In the genomic region with DNA sequence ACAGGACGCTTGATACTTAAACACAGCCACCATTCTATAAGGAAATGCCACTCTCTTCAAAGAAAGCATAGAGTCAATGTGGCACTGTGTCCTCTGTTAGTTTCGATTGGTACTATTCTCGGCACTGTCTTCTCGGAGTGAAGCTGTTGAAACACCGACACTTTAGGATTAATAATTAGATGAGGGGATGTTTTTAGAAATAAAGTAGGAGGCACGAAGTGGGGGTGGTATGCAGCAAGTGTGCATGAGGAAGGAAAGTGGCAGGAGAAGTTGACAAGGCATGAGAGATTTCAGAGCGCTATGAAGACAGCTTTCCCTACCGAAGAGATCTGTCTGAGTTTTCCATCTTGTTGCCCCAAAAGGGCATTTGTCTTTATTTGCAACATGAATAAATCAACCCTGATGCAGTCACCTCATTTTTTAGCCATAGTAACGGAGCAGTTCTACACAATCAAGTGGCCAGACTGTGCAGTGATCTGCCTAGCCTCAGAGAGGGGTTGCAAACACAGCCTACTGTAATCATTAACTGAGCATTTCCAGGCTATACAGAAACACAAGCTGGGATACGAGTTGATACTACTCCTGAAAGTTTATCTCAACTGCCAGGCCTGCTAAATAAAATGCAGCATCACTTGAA, we compare ENCODE assay signal across 9 cellular contexts. TPM values are rescaled to one million over a fixed set of nuclear protein-coding genes. Genes with fewer than 3 reads are reported as not detected.
DNase-seq lines count a peak whose midpoint lies in the region; ATAC-seq and TF ChIP-seq lines count a peak whose summit lies in the region.
"Had no signal": no experiment of that assay in that cellular context is flagged by ENCODE, and none has a peak within 500 bp of the region (broad histone marks: within the 10 kb centered on the region; RNA-seq: fewer than 3 reads in every experiment).

No MANE protein-coding gene starts in this region.

- peak; percentile 37 for ATAC-seq in GM21786 (IDR thresholded peaks at IDR 0.05; ENCODE audit: unreplicated experiment)

- peaks cover 0 to 20% (median 10%) of the 10 kb centered on the region in 4 donors for H3K4me1 ChIP-seq in liver (ENCODE audit: control insufficient read depth in 4 of 4, insufficient read depth in 4 of 4, low read length in 3 of 4)
- no peaks in the 10 kb centered on the region for H3K4me1 ChIP-seq in adrenal gland (replicated peaks in 1 of 2)

- H3K9me3 ChIP-seq in liver (ENCODE audit: control insufficient read depth in 4 of 4, low read length in 3 of 4) (no peaks in the 10 kb centered on the region), adrenal gland (replicated peaks in 1 of 3) (no peaks in the 10 kb centered on the region)

- TF ChIP-seq CTCF in AG10803 (conservative IDR thresholded peaks at IDR 0.05; ENCODE audit: low read length) (0 out of 2 replicates have a peak, but pooled peaks have one; percentile 5), liver (IDR thresholded peaks at IDR 0.05; ENCODE audit: low read depth, low read length, missing input control) (no peak), adrenal gland (IDR thresholded peaks at IDR 0.05) (no peak)

- peak overlapping the region; percentile 52 to 91 for H3K9ac ChIP-seq in liver (ENCODE audit: low read depth in 1 of 2, low read length in 2 of 2)

- H3K27me3 ChIP-seq in liver (ENCODE audit: control insufficient read depth in 4 of 4, insufficient read depth in 4 of 4, low read length in 3 of 4) (no peaks in the 10 kb centered on the region), adrenal gland (no peaks in the 10 kb centered on the region)

- H3K27ac Mint-ChIP-seq in activated CD4-positive, alpha-beta memory T cell treated with anti-CD3 and anti-CD28 coated beads, Interleukin-2, amount 10 ng/mL, durations not matched to agents 7 days and 5 days = peak overlapping the region; percentile 99

- H3K27me3 Mint-ChIP-seq in activated CD4-positive, alpha-beta memory T cell treated with anti-CD3 and anti-CD28 coated beads, Interleukin-2, amount 10 ng/mL, durations not matched to agents 7 days and 5 days = no peaks in the 10 kb centered on the region

- intact Hi-C loops in adrenal gland (cut with DNase I) = no loop called here

- H3K36me3 ChIP-seq in liver (ENCODE audit: control insufficient read depth in 4 of 4, insufficient read depth in 3 of 4, low read depth in 1 of 4, low read length in 3 of 4) = peaks cover 0 to 2% (median 0%) of the 10 kb centered on the region in 4 donors
- H3K36me3 ChIP-seq in adrenal gland (replicated peaks in 1 of 2) = no peaks in the 10 kb centered on the region

- no peak for TF ChIP-seq RAD21 in liver (IDR thresholded peaks at IDR 0.05)

- H3K9me3 Mint-ChIP-seq in activated CD4-positive, alpha-beta memory T cell treated with anti-CD3 and anti-CD28 coated beads, Interleukin-2, amount 10 ng/mL, durations not matched to agents 7 days and 5 days = no peaks in the 10 kb centered on the region

- H3K27ac ChIP-seq in liver (ENCODE audit: low read depth in 1 of 2, low read length in 2 of 2) = peak overlapping the region; percentile 81 to 89
- peak overlapping the region in 1 of 5 donors; percentile 53 for H3K27ac ChIP-seq in adrenal gland

- no peak for DNase-seq in AG10803 (ENCODE audit: low read depth)
- DNase-seq in activated CD4-positive, alpha-beta memory T cell treated with anti-CD3 and anti-CD28 coated beads, Interleukin-2, amount 10 ng/mL, durations not matched to agents 7 days and 5 days = no peak
- DNase-seq in 8988T = no peak
- no peak for DNase-seq in epidermal melanocyte (ENCODE audit: insufficient read length, low spot score)
- DNase-seq in SW 1271 (lab: John Stamatoyannopoulos, UW) = no peak
- DNase-seq in adrenal gland = no peak
- DNase-seq: SHP77 had no signal

- no peak for TF ChIP-seq POLR2A in adrenal gland (IDR thresholded peaks at IDR 0.05)

- H3K4me3 Mint-ChIP-seq in activated CD4-positive, alpha-beta memory T cell treated with anti-CD3 and anti-CD28 coated beads, Interleukin-2, amount 10 ng/mL, durations not matched to agents 7 days and 5 days = peak overlapping the region; percentile 83

- peaks cover 70% of the 10 kb centered on the region for H3K36me3 Mint-ChIP-seq in activated CD4-positive, alpha-beta memory T cell treated with anti-CD3 and anti-CD28 coated beads, Interleukin-2, amount 10 ng/mL, durations not matched to agents 7 days and 5 days (ENCODE audit: low read depth)

- WGBS in liver = 13% methylated on average over 10 of the region's 10 CpGs
- 51 to 54% (median 52%) methylated on average over 10 of the region's 10 CpGs for WGBS in adrenal gland, 4 donors

- CTCF ChIA-PET in activated CD4-positive, alpha-beta memory T cell treated with anti-CD3 and anti-CD28 coated beads, Interleukin-2, amount 10 ng/mL, durations not matched to agents 7 days and 5 days (lab: Charles Lee) = interaction anchor here (1.0 to 3.6 kb wide), 9 partner anchors 8 to 171 kb away, joined by 3 to 20 read pairs (median 7); a partner anchor contains a TSS

- POLR2A ChIA-PET in activated CD4-positive, alpha-beta memory T cell treated with anti-CD3 and anti-CD28 coated beads, Interleukin-2, amount 10 ng/mL, durations not matched to agents 7 days and 5 days (lab: Charles Lee) = interaction anchor here (0.7 to 11.2 kb wide), 20 partner anchors 9 to 350 kb away, joined by 3 to 516 read pairs (median 6); a partner anchor contains a TSS

- H3K4me3 ChIP-seq in AG10803 (ENCODE audit: low read length) (no peak overlapping the region), liver (ENCODE audit: low read depth in 1 of 3, low read length in 3 of 3) (peak overlapping the region; percentile 44 to 65 (median 55)), adrenal gland (peak overlapping the region in 1 of 4 donors; percentile 21)

- peaks cover 78% of the 10 kb centered on the region for H3K4me1 Mint-ChIP-seq in activated CD4-positive, alpha-beta memory T cell treated with anti-CD3 and anti-CD28 coated beads, Interleukin-2, amount 10 ng/mL, durations not matched to agents 7 days and 5 days

TF ChIP-seq in liver, 16 proteins besides CTCF, POLR2A, EP300 and RAD21:
- TF ChIP-seq HNF4A (conservative IDR thresholded peaks at IDR 0.05) (no peak), HNF4G (IDR thresholded peaks at IDR 0.05) (no peak), RXRA (IDR thresholded peaks at IDR 0.05) (peak in 1 of 2 donors; percentile 13), NR2F2 (IDR thresholded peaks at IDR 0.05) (no peak), YY1 (IDR thresholded peaks at IDR 0.05) (peak; percentile 71), GABPA (IDR thresholded peaks at IDR 0.05 in 1 of 2, conservative IDR thresholded peaks at IDR 0.05 in 1 of 2) (no peak), SP1 (IDR thresholded peaks at IDR 0.05) (peak; percentile 57), TAF1 (conservative IDR thresholded peaks at IDR 0.05) (peak; percentile 69), JUND (IDR thresholded peaks at IDR 0.05) (peak in 1 of 2 donors; percentile 18)
- TF ChIP-seq, protein P1, sequence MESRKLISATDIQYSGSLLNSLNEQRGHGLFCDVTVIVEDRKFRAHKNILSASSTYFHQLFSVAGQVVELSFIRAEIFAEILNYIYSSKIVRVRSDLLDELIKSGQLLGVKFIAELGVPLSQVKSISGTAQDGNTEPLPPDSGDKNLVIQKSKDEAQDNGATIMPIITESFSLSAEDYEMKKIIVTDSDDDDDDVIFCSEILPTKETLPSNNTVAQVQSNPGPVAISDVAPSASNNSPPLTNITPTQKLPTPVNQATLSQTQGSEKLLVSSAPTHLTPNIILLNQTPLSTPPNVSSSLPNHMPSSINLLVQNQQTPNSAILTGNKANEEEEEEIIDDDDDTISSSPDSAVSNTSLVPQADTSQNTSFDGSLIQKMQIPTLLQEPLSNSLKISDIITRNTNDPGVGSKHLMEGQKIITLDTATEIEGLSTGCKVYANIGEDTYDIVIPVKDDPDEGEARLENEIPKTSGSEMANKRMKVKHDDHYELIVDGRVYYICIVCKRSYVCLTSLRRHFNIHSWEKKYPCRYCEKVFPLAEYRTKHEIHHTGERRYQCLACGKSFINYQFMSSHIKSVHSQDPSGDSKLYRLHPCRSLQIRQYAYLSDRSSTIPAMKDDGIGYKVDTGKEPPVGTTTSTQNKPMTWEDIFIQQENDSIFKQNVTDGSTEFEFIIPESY (IDR thresholded peaks at IDR 0.05) = no peak
- TF ChIP-seq, protein P2, sequence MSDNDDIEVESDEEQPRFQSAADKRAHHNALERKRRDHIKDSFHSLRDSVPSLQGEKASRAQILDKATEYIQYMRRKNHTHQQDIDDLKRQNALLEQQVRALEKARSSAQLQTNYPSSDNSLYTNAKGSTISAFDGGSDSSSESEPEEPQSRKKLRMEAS (IDR thresholded peaks at IDR 0.05) = peak; percentile 20
- TF ChIP-seq, protein P3, sequence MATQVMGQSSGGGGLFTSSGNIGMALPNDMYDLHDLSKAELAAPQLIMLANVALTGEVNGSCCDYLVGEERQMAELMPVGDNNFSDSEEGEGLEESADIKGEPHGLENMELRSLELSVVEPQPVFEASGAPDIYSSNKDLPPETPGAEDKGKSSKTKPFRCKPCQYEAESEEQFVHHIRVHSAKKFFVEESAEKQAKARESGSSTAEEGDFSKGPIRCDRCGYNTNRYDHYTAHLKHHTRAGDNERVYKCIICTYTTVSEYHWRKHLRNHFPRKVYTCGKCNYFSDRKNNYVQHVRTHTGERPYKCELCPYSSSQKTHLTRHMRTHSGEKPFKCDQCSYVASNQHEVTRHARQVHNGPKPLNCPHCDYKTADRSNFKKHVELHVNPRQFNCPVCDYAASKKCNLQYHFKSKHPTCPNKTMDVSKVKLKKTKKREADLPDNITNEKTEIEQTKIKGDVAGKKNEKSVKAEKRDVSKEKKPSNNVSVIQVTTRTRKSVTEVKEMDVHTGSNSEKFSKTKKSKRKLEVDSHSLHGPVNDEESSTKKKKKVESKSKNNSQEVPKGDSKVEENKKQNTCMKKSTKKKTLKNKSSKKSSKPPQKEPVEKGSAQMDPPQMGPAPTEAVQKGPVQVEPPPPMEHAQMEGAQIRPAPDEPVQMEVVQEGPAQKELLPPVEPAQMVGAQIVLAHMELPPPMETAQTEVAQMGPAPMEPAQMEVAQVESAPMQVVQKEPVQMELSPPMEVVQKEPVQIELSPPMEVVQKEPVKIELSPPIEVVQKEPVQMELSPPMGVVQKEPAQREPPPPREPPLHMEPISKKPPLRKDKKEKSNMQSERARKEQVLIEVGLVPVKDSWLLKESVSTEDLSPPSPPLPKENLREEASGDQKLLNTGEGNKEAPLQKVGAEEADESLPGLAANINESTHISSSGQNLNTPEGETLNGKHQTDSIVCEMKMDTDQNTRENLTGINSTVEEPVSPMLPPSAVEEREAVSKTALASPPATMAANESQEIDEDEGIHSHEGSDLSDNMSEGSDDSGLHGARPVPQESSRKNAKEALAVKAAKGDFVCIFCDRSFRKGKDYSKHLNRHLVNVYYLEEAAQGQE (IDR thresholded peaks at IDR 0.05) = peak; percentile 52

RNA-seq across cellular contexts. Expression of a gene that starts 8.3 kb away (rescaled TPM):
- total RNA-seq in activated CD4-positive, alpha-beta memory T cell treated with anti-CD3 and anti-CD28 coated beads, Interleukin-2, amount 10 ng/mL, durations not matched to agents 7 days and 5 days = 100 to 1,000 TPM; 102 to 106 TPM
- total RNA-seq in liver = 1 to 10 TPM; 1.4 to 1.5 TPM
- polyA plus RNA-seq in liver = under 1 TPM; 0.25 to 0.44 TPM
- 1 to 10 TPM; 1.1 to 4.6 (median 3.3) TPM for total RNA-seq in adrenal gland
- under 1 TPM; 0.47 to 0.82 (median 0.80) TPM for polyA plus RNA-seq in adrenal gland

Comparison
In these comparisons a context has a peak if more than half of its experiments do, and no peak if none do; other contexts are left out.
1. RNA of a gene that starts 8.3 kb away (total RNA-seq): 102 to 106 TPM in activated CD4-positive, alpha-beta memory T cell treated with anti-CD3 and anti-CD28 coated beads, Interleukin-2, amount 10 ng/mL, durations not matched to agents 7 days and 5 days; 1.1 to 4.6 TPM in adrenal gland and 1.4 to 1.5 TPM in liver; every median in the first group is over 10 times any median in the second.